14 cellular contexts compared by ENCODE assay signal in genomic region chr10:22501412-22501811, GRCh38.
DNase-seq lines count a peak whose midpoint lies in the region; FAIRE-seq and TF ChIP-seq lines count a peak whose summit lies in the region.
"Had no signal": no experiment of that assay in that cellular context is flagged by ENCODE, and none has a peak within 500 bp of the region (broad histone marks: within the 10 kb centered on the region; RNA-seq: fewer than 3 reads in every experiment).

No MANE protein-coding gene starts in this region.

- TF ChIP-seq CTCF in VCaP (conservative IDR thresholded peaks at IDR 0.05): no peak
- TF ChIP-seq CTCF in dorsolateral prefrontal cortex (IDR thresholded peaks at IDR 0.05 in 54 of 56, conservative IDR thresholded peaks at IDR 0.05 in 2 of 56; ENCODE audit: low read depth in 1 of 56, partially characterized antibody in 56 of 56): no peak

- peak overlapping the region in 3 of 59 donors; percentile 6 to 10 (median 9) for H3K4me3 ChIP-seq in dorsolateral prefrontal cortex

- intact Hi-C loops in dorsolateral prefrontal cortex (cut with DNase I): no loop called here

- peaks cover 0 to 7% (median 0%) of the 10 kb centered on the region in 45 donors for H3K27me3 ChIP-seq in dorsolateral prefrontal cortex
- H3K27me3 ChIP-seq in layer of hippocampus (ENCODE audit: control insufficient read depth, insufficient read depth, low read length): no peaks in the 10 kb centered on the region

- DNase-seq in dorsolateral prefrontal cortex (no peak), NCI-H2227 (lab: John Stamatoyannopoulos, UW; ENCODE audit: unreplicated experiment) (no peak), GM12891 (ENCODE audit: insufficient read length, low spot score) (no peak)
- DNase-seq in effector CD4-positive, alpha-beta T cell: no peak
- DNase-seq: Caco-2; CD8-positive, alpha-beta T cell; DND-41; HCEC 1CT; HFFc6 had no signal

- no peak for FAIRE-seq in GM12891 (lab: Jason Lieb, UNC)
- FAIRE-seq: A204.1, GM18507 had no signal

- TF ChIP-seq POLR2A in GM12891 (IDR thresholded peaks at IDR 0.05; ENCODE audit: low read depth, low read length): no peak

- peak overlapping the region; percentile 63 for H3K27ac ChIP-seq in VCaP
- peak overlapping the region in 58 of 59 donors; percentile 2 to 94 (median 77) for H3K27ac ChIP-seq in dorsolateral prefrontal cortex
- H3K27ac ChIP-seq in layer of hippocampus (ENCODE audit: low read depth, low read length): peak overlapping the region; percentile 69
- peak overlapping the region; percentile 84 for H3K27ac ChIP-seq in temporal lobe (ENCODE audit: low read depth, low read length)

TF ChIP-seq in GM12891, 5 proteins besides CTCF, POLR2A, EP300 and RAD21:
- TF ChIP-seq PAX5 (IDR thresholded peaks at IDR 0.05; ENCODE audit: insufficient read depth, low read length, severe bottlenecking): no peak
- no peak for TF ChIP-seq POU2F2 (IDR thresholded peaks at IDR 0.05; ENCODE audit: low read depth, low read length)
- TF ChIP-seq SPI1 (IDR thresholded peaks at IDR 0.05; ENCODE audit: low read depth, low read length): no peak
- TF ChIP-seq TAF1 (IDR thresholded peaks at IDR 0.05; ENCODE audit: low read depth, low read length): no peak
- no peak for TF ChIP-seq POLR2AphosphoS5 (IDR thresholded peaks at IDR 0.05; ENCODE audit: low read depth, low read length)
